In genomic region chr14:35121026-35121886, GRCh38 we compare ENCODE assay signal across 8 cellular contexts. TPM values are rescaled to one million over a fixed set of nuclear protein-coding genes. Genes with fewer than 3 reads are reported as not detected.
DNase-seq lines count a peak whose midpoint lies in the region; ATAC-seq and TF ChIP-seq lines count a peak whose summit lies in the region.

No MANE protein-coding gene starts in this region.

- no peak for TF ChIP-seq EP300 in transverse colon (IDR thresholded peaks at IDR 0.05; ENCODE audit: low read depth)

- H3K4me3 ChIP-seq in NB4 (ENCODE audit: low read depth, low read length) = peak overlapping the region; percentile 78
- peak overlapping the region; percentile 73 to 92 (median 87) for H3K4me3 ChIP-seq in right lobe of liver
- peak overlapping the region; percentile 58 to 96 (median 61) for H3K4me3 ChIP-seq in transverse colon

- in situ Hi-C loops in transverse colon (cut with MboI; ENCODE audit: low pct_ligation_motif_present in 1 of 4, low pct_unique_long_range_greater_than_20kb in 1 of 4, low sequenced_read_pairs in 3 of 4) = loop anchor here in 2 of 4 donors (10.0 to 25.0 kb wide), 2 partner anchors 246 to 291 kb away; partner anchors contain the start of genes BAZ1A (in 1 of the 2) and NFKBIA (in 1 of the 2)

- peak overlapping the region; percentile 91 to 100 (median 99) for H3K27ac Mint-ChIP-seq in brain

- H3K9me3 ChIP-seq in right lobe of liver (no peaks in the 10 kb centered on the region), transverse colon (no peaks in the 10 kb centered on the region)

- H3K36me3 ChIP-seq in right lobe of liver (no peaks in the 10 kb centered on the region), transverse colon (peaks cover 0 to 3% (median 0%) of the 10 kb centered on the region in 4 donors)

- peak; percentile 46 for DNase-seq in NCI-H748 treated with DMSO at 0.1 percent for 48 hours (lab: John Stamatoyannopoulos, UW)
- DNase-seq in NCI-H748 (lab: John Stamatoyannopoulos, UW; ENCODE audit: unreplicated experiment) = no peak
- no peak for DNase-seq in NB4 (ENCODE audit: low read depth)
- DNase-seq in right lobe of liver = peak in 1 of 3 donors; percentile 35
- DNase-seq in transverse colon = peak; percentile 22
- DNase-seq in hippocampal formation (lab: John Stamatoyannopoulos, UW) = no peak
- no peak for DNase-seq in kidney tubule cell (ENCODE audit: low spot score)

- TF ChIP-seq CTCF in NB4 (IDR thresholded peaks at IDR 0.05; ENCODE audit: low read depth, low read length) (no peak), brain (conservative IDR thresholded peaks at IDR 0.05) (no peak), right lobe of liver (IDR thresholded peaks at IDR 0.05) (no peak), transverse colon (IDR thresholded peaks at IDR 0.05) (no peak)

- peaks cover 0 to 6% (median 0%) of the 10 kb centered on the region in 5 experiments for H3K9me3 Mint-ChIP-seq in brain

- peak overlapping the region; percentile 89 to 99 (median 92) for H3K4me3 Mint-ChIP-seq in brain

- WGBS in right lobe of liver (ENCODE audit: insufficient coverage, low coverage, low lambda C conversion rate, missing lambda C conversion rate) = 26% methylated on average over 30 of the region's 34 CpGs
- 0 to 14% methylated on average over 10 to 34 of the region's 34 CpGs for WGBS in transverse colon (ENCODE audit: low coverage in 1 of 2), 2 donors

- H3K4me1 ChIP-seq in right lobe of liver (peaks cover 0 to 32% (median 0%) of the 10 kb centered on the region in 4 donors), transverse colon (peaks cover 5 to 51% (median 28%) of the 10 kb centered on the region in 4 donors)

- peaks cover 8% of the 10 kb centered on the region for H3K27me3 Mint-ChIP-seq in brain

- H3K27ac ChIP-seq in right lobe of liver (peak overlapping the region; percentile 96 to 97 (median 97)), transverse colon (peak overlapping the region; percentile 92 to 99 (median 96))

- peaks cover 57% of the 10 kb centered on the region for H3K36me3 Mint-ChIP-seq in brain

- intact Hi-C loops in right lobe of liver (cut with DNase I) (loop anchor here in 1 of 2 donors (5.0 kb wide), 1 partner anchor 74 kb away; the partner anchor contains the start of gene FAM177A1), transverse colon (cut with DNase I; ENCODE audit: low total_unique reads) (no loop called here)

- ATAC-seq in right lobe of liver = peak in 3 of 4 donors; percentile 85 to 91 (median 87)

- H3K27me3 ChIP-seq in right lobe of liver = no peaks in the 10 kb centered on the region
- no peaks in the 10 kb centered on the region for H3K27me3 ChIP-seq in transverse colon

- TF ChIP-seq POLR2A in NB4 (IDR thresholded peaks at IDR 0.05; ENCODE audit: extremely low read depth, insufficient read length) (no peak), right lobe of liver (IDR thresholded peaks at IDR 0.05) (no peak), transverse colon (IDR thresholded peaks at IDR 0.05) (peak; percentile 65)

- H3K4me1 Mint-ChIP-seq in brain = peaks cover 71% of the 10 kb centered on the region

RNA-seq across cellular contexts. Expression of gene PPP2R3C, which starts 0.5 kb away (rescaled TPM):
- polyA plus RNA-seq in brain (ENCODE audit: insufficient read depth, low read depth, low replicate concordance) = 24.0 TPM
- 10 to 100 TPM in 2 of 6 experiments, 1 to 10 TPM in 4; 6.8 to 15.6 (median 9.4) TPM for total RNA-seq in right lobe of liver
- 10 to 100 TPM; 13.5 to 26.5 (median 19.1) TPM for total RNA-seq in transverse colon

RNA-seq across cellular contexts. Expression of gene PRORP, which starts 1.1 kb away (rescaled TPM):
- polyA plus RNA-seq in brain (ENCODE audit: insufficient read depth, low read depth, low replicate concordance) = 18.3 TPM
- total RNA-seq in right lobe of liver (10 to 100 TPM; 15.2 to 22.2 (median 19.7) TPM), transverse colon (10 to 100 TPM; 23.2 to 46.0 (median 32.2) TPM)

Comparison
In these comparisons a context has a peak if more than half of its experiments do, and no peak if none do; other contexts are left out.
1. DNase-seq: peak in NCI-H748 treated with DMSO at 0.1 percent for 48 hours (single experiment) and transverse colon (single experiment); none in NCI-H748 (single experiment), NB4 (single experiment), hippocampal formation (0 of 2) and kidney tubule cell (single experiment).
2. Peak in every context shown above with its lines, with median percentiles within 50 percentile points of each other: H3K4me3 ChIP-seq.